8 cellular contexts compared by ENCODE assay signal in the genomic region with DNA sequence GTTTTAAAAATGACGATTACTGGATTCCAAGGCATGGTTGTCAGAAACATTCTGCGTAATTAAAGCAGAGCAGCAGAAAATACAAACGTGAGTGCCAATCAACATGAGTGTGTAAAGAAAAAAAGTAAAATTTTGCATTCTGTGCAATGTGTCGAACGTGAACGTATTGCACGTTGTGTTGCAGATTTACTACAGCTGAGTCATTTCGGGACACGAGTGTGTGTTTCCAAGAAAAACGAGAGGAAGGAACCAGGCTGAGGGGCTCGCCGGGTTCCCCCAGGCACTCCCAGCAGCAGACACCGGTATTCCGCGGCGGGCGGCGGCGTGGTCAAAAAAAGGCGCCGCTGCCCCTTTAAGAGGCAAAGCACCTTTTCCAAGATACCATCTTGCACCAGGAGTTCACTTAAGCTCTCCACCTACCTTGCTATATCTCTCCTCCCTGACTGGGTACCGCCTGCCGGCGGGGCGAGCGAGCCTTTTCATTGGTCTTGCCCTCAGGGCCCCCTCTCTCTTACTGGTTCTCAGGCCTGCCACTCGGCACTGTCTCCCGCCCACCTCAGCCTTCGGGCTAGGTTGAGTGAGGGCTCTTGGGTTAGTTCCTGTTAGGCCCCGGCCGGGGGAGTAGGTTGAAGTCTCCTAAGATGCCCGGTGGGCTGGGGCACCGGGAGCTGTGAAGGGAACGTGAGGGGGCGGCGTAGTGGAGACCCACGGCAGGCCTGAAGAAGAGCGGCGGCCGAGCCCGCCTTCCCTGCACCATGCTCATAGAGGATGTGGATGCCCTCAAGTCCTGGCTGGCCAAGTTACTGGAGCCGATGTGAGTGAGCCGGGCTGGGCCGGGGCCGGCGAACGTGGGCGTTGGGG. TPM values are rescaled to one million over a fixed set of nuclear protein-coding genes. Genes with fewer than 3 reads are reported as not detected.
DNase-seq lines count a peak whose midpoint lies in the region; TF ChIP-seq lines count a peak whose summit lies in the region.

A gene with protein sequence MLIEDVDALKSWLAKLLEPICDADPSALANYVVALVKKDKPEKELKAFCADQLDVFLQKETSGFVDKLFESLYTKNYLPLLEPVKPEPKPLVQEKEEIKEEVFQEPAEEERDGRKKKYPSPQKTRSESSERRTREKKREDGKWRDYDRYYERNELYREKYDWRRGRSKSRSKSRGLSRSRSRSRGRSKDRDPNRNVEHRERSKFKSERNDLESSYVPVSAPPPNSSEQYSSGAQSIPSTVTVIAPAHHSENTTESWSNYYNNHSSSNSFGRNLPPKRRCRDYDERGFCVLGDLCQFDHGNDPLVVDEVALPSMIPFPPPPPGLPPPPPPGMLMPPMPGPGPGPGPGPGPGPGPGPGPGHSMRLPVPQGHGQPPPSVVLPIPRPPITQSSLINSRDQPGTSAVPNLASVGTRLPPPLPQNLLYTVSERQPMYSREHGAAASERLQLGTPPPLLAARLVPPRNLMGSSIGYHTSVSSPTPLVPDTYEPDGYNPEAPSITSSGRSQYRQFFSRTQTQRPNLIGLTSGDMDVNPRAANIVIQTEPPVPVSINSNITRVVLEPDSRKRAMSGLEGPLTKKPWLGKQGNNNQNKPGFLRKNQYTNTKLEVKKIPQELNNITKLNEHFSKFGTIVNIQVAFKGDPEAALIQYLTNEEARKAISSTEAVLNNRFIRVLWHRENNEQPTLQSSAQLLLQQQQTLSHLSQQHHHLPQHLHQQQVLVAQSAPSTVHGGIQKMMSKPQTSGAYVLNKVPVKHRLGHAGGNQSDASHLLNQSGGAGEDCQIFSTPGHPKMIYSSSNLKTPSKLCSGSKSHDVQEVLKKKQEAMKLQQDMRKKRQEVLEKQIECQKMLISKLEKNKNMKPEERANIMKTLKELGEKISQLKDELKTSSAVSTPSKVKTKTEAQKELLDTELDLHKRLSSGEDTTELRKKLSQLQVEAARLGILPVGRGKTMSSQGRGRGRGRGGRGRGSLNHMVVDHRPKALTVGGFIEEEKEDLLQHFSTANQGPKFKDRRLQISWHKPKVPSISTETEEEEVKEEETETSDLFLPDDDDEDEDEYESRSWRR (plus strand): TSS at position 595 of the 861 bp plus-strand sequence. CDS start 161 bp downstream, at position 756.

- H3K27me3 ChIP-seq in H7 (ENCODE audit: control insufficient read depth, insufficient read depth, low read length) (no peaks in the 10 kb centered on the region), neural cell (ENCODE audit: insufficient read depth, low read depth, low read length) (no peaks in the 10 kb centered on the region), stomach (no peaks in the 10 kb centered on the region)

- TF ChIP-seq RAD21 in neural cell (conservative IDR thresholded peaks at IDR 0.05): peak; percentile 27

- no peaks in the 10 kb centered on the region for H3K36me3 ChIP-seq in H7 (replicated peaks; ENCODE audit: control insufficient read depth, insufficient read depth, low read length)
- H3K36me3 ChIP-seq in neural cell (ENCODE audit: insufficient read depth, low read length): no peaks in the 10 kb centered on the region
- no peaks in the 10 kb centered on the region for H3K36me3 ChIP-seq in stomach

- peaks cover 21 to 53% (median 39%) of the 10 kb centered on the region in 4 donors for H3K4me1 ChIP-seq in stomach

- H3K27ac ChIP-seq in neural cell (ENCODE audit: low read length) (peak within 1 kb of the TSS; percentile 76), stomach (peak within 1 kb of the TSS; percentile 82 to 96 (median 89))

- H2AFZ ChIP-seq in neural cell (ENCODE audit: low read depth, low read length): peak within 1 kb of the TSS; percentile 78

- H3K4me3 ChIP-seq in H7 (ENCODE audit: insufficient read depth, low read depth, low read length) (peak within 1 kb of the TSS; percentile 93), fibroblast of villous mesenchyme (ENCODE audit: low read depth, low read length) (peak within 1 kb of the TSS; percentile 95), neural cell (ENCODE audit: low read length) (peak within 1 kb of the TSS; percentile 69), stomach (peak within 1 kb of the TSS; percentile 77 to 96 (median 94))

- TF ChIP-seq CTCF in fibroblast of villous mesenchyme (IDR thresholded peaks at IDR 0.05; ENCODE audit: insufficient read depth, low read depth, low read length): no peak
- TF ChIP-seq CTCF in neural cell (IDR thresholded peaks at IDR 0.05; ENCODE audit: poor library complexity, severe bottlenecking): no peak
- TF ChIP-seq CTCF in stomach (IDR thresholded peaks at IDR 0.05): peak in 1 of 7 experiments; percentile 10

- no peaks in the 10 kb centered on the region for H3K9me2 ChIP-seq in neural cell (ENCODE audit: insufficient read depth, low read length)

- H3K79me2 ChIP-seq in neural cell (replicated peaks; ENCODE audit: insufficient read depth, low read length): peaks cover 37% of the 10 kb centered on the region

- TF ChIP-seq POLR2A in Raji (IDR thresholded peaks at IDR 0.05; ENCODE audit: insufficient read depth, low read depth, low read length) (peak; percentile 74), stomach (IDR thresholded peaks at IDR 0.05) (peak in 2 of 4 donors; percentile 25 to 61)

- 0% methylated on average over 45 to 48 of the region's 48 CpGs for WGBS in stomach, 5 donors

- no peaks in the 10 kb centered on the region for H3F3A ChIP-seq in neural cell (ENCODE audit: insufficient read depth, low read length, poor library complexity, severe bottlenecking)

- H3K4me2 ChIP-seq in neural cell (ENCODE audit: low read length): peak within 1 kb of the TSS; percentile 71

- H4K20me1 ChIP-seq in neural cell (ENCODE audit: insufficient read depth): no peaks in the 10 kb centered on the region

- TF ChIP-seq EP300 in neural cell (conservative IDR thresholded peaks at IDR 0.05; ENCODE audit: poor library complexity, severe bottlenecking) (no peak), stomach (IDR thresholded peaks at IDR 0.05) (no peak)

- intact Hi-C loops in stomach (cut with DNase I; ENCODE audit: low total_unique reads): no loop called here

- DNase-seq in ELR (ENCODE audit: low read depth): peak; percentile 100
- DNase-seq in H7: peak; percentile 99
- DNase-seq in M059J (ENCODE audit: low read depth): peak; percentile 97
- DNase-seq in activated T-helper 9 cell treated with anti-CD3 and anti-CD28 coated beads, Interleukin-2, amount 50 U/mL, for 16 hours (ENCODE audit: low read depth): peak; percentile 93
- peak; percentile 99 for DNase-seq in fibroblast of villous mesenchyme (ENCODE audit: low read depth)
- DNase-seq in stomach: peak; percentile 98

- H3K9me3 ChIP-seq in neural cell (ENCODE audit: low read length): no peaks in the 10 kb centered on the region
- no peaks in the 10 kb centered on the region for H3K9me3 ChIP-seq in stomach

- H3K9ac ChIP-seq in neural cell (ENCODE audit: low read length): peak within 1 kb of the TSS; percentile 78

TF ChIP-seq in neural cell, 6 proteins besides CTCF, POLR2A, EP300 and RAD21:
- no peak for TF ChIP-seq EZH2 (IDR thresholded peaks at IDR 0.05; ENCODE audit: borderline replicate concordance, insufficient read depth, low read length, poor library complexity, severe bottlenecking)
- TF ChIP-seq POLR2AphosphoS5 (IDR thresholded peaks at IDR 0.05): peak; percentile 79
- peak; percentile 92 for TF ChIP-seq MXI1 (conservative IDR thresholded peaks at IDR 0.05; ENCODE audit: poor library complexity, severe bottlenecking)
- TF ChIP-seq, protein P1, sequence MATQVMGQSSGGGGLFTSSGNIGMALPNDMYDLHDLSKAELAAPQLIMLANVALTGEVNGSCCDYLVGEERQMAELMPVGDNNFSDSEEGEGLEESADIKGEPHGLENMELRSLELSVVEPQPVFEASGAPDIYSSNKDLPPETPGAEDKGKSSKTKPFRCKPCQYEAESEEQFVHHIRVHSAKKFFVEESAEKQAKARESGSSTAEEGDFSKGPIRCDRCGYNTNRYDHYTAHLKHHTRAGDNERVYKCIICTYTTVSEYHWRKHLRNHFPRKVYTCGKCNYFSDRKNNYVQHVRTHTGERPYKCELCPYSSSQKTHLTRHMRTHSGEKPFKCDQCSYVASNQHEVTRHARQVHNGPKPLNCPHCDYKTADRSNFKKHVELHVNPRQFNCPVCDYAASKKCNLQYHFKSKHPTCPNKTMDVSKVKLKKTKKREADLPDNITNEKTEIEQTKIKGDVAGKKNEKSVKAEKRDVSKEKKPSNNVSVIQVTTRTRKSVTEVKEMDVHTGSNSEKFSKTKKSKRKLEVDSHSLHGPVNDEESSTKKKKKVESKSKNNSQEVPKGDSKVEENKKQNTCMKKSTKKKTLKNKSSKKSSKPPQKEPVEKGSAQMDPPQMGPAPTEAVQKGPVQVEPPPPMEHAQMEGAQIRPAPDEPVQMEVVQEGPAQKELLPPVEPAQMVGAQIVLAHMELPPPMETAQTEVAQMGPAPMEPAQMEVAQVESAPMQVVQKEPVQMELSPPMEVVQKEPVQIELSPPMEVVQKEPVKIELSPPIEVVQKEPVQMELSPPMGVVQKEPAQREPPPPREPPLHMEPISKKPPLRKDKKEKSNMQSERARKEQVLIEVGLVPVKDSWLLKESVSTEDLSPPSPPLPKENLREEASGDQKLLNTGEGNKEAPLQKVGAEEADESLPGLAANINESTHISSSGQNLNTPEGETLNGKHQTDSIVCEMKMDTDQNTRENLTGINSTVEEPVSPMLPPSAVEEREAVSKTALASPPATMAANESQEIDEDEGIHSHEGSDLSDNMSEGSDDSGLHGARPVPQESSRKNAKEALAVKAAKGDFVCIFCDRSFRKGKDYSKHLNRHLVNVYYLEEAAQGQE (IDR thresholded peaks at IDR 0.05; ENCODE audit: borderline replicate concordance): peak; percentile 63
- no peak for TF ChIP-seq SMC3 (conservative IDR thresholded peaks at IDR 0.05; ENCODE audit: poor library complexity)
- peak; percentile 76 for TF ChIP-seq TAF1 (IDR thresholded peaks at IDR 0.05; ENCODE audit: low read depth)

RNA-seq across cellular contexts. Expression of the gene that starts here (rescaled TPM):
- 22.7 and 30.0 TPM in 2 replicates for total RNA-seq in H7 (2014; rRNA removed; shearing (Covaris generic))
- 12.3 and 18.7 TPM in 2 replicates for total RNA-seq in M059J (2014; rRNA removed; shearing (Covaris generic))
- 20.6 and 32.0 TPM in 2 replicates for total RNA-seq in fibroblast of villous mesenchyme
- polyA plus RNA-seq in neural cell: 18.9 and 23.2 TPM in 2 replicates
- 61.4 and 62.3 TPM in 2 replicates for polyA minus RNA-seq in neural cell
- total RNA-seq in stomach: 10 to 100 TPM in 2 of 5 donors, 1 to 10 TPM in 2, not detected in 1; 6.7 to 47.2 (median 12.9) TPM
- polyA plus RNA-seq in stomach: 1 to 10 TPM; 4.2 to 6.9 (median 5.2) TPM

Comparison
In these comparisons a context has a peak if more than half of its experiments do, and no peak if none do; other contexts are left out.
1. Peak in every context shown above with its lines: DNase-seq, H3K4me3 ChIP-seq and H3K27ac ChIP-seq.